In genomic region chr2:72993147-72993546, GRCh38 we compare ENCODE assay signal across 1 cellular context.
TF ChIP-seq lines count a peak whose summit lies in the region.

No MANE protein-coding gene starts in this region.

TF ChIP-seq in HepG2, 621 proteins besides CTCF, POLR2A, EP300 and RAD21 (continued from another document):
- TF ChIP-seq ATF6 (CRISPR knock-in tag; conservative IDR thresholded peaks at IDR 0.05): no peak
- no peak for TF ChIP-seq AGO2 (optimal IDR thresholded peaks at IDR 0.05; ENCODE audit: low read depth, low read length)
- TF ChIP-seq BRCA1 (CRISPR knock-in tag; IDR thresholded peaks at IDR 0.05): no peak
- 0 out of 2 replicates have a peak, but pooled peaks have one; percentile 29 for TF ChIP-seq ATF7-NPFF (CRISPR knock-in tag; IDR thresholded peaks at IDR 0.05; ENCODE audit: low read depth)
- TF ChIP-seq TCF7L2 (IDR thresholded peaks at IDR 0.05; ENCODE audit: low read depth, low read length): no peak
- TF ChIP-seq HNF1B (CRISPR knock-in tag; IDR thresholded peaks at IDR 0.05): no peak
- TF ChIP-seq GMEB2 (CRISPR knock-in tag; IDR thresholded peaks at IDR 0.05; ENCODE audit: low read depth): no peak
- peak; percentile 29; the same call in 1 of the 2 replicates for TF ChIP-seq GABPB1 (CRISPR knock-in tag; IDR thresholded peaks at IDR 0.05)
TF ChIP-seq in HepG2: peak in this region for 65.
